ENCODE assay signal across 25 cellular contexts in genomic region chr19:17138937-17139598, GRCh38.
A peak's percentile ranks its signal among the peaks of the same experiment; 100 is the strongest.
DNase-seq lines count a peak whose midpoint lies in the region; ATAC-seq and TF ChIP-seq lines count a peak whose summit lies in the region.
"Had no signal": no experiment of that assay in that cellular context is flagged by ENCODE, and none has a peak within 500 bp of the region (broad histone marks: within the 10 kb centered on the region; RNA-seq: fewer than 3 reads in every experiment).

No MANE protein-coding gene starts in this region.

- TF ChIP-seq POLR2A in gastrocnemius medialis (IDR thresholded peaks at IDR 0.05): no peak

- H3K27ac ChIP-seq in coronary artery: peak overlapping the region; percentile 36 to 50
- H3K27ac ChIP-seq in left lung: peak overlapping the region; percentile 60 to 70
- peak overlapping the region; percentile 57 to 72 (median 62) for H3K27ac ChIP-seq in gastrocnemius medialis
- H3K27ac ChIP-seq: esophagus squamous epithelium, SJCRH30 had no signal

- intact Hi-C loops in left lung (cut with DNase I): no loop called here
- intact Hi-C loops in gastrocnemius medialis (cut with DNase I; ENCODE audit: low total_unique reads): loop anchor here (5.0 kb wide), 1 partner anchor 88 kb away; the partner anchor contains the start of gene OCEL1

- peak; percentile 51 for DNase-seq in NCI-H2029 treated with DMSO at 0.1 percent for 48 hours (lab: John Stamatoyannopoulos, UW)
- DNase-seq in coronary artery (ENCODE audit: low spot score): no peak
- peak in 1 of 2 donors; percentile 73 for DNase-seq in left lung
- DNase-seq in gastrocnemius medialis: peak; percentile 29 to 66
- DNase-seq in NCI-H748 treated with DMSO at 0.1 percent for 48 hours (lab: John Stamatoyannopoulos, UW): no peak
- no peak for DNase-seq in nephron progenitor cell
- no peak for DNase-seq in GM20000 (ENCODE audit: low spot score)
- DNase-seq in SIG-M5 treated with dmso at 0.1 percent for 504 hours (lab: John Stamatoyannopoulos, UW; ENCODE audit: unreplicated experiment): no peak
- DNase-seq: activated CD4-positive, alpha-beta T cell treated with anti-CD3 and anti-CD28 coated beads, Interleukin-2, amount 50 U/mL, for 1 hour; activated CD8-positive, alpha-beta memory T cell treated with anti-CD3 and anti-CD28 coated beads, Interleukin-2, amount 50 U/mL, for 4 hours; activated effector memory CD4-positive, alpha-beta T cell treated with Interleukin-2 at 50 U/mL for 16 hours; CD4-positive, CD25-positive, alpha-beta regulatory T cell; DMS153; effector CD4-positive, alpha-beta T cell; esophagus squamous epithelium; GDM1; NCI-H1105; NCI-H2107; NCI-H526 treated with DMSO at 0.1 percent for 48 hours; OCI-M1; SJCRH30 had no signal

- H3K36me3 ChIP-seq in left lung (peaks cover 0 to 17% of the 10 kb centered on the region in 2 donors), gastrocnemius medialis (no peaks in the 10 kb centered on the region)

- H3K27me3 ChIP-seq in left lung (no peaks in the 10 kb centered on the region), gastrocnemius medialis (no peaks in the 10 kb centered on the region)
- H3K27me3 ChIP-seq: esophagus squamous epithelium, SJCRH30 had no signal

- no peaks in the 10 kb centered on the region for H3K9me3 Mint-ChIP-seq in nephron progenitor cell
- H3K9me3 Mint-ChIP-seq: CD4-positive, CD25-positive, alpha-beta regulatory T cell; central memory CD8-positive, alpha-beta T cell; GM23338; T-helper 1 cell treated with Interleukin-12 subunit alpha and Interleukin-12 subunit beta and Interleukin-4 antibody, amounts not matched to agents 30 μg/mL and 1 μg/mL, for 36 hours had no signal

- peaks cover 9% of the 10 kb centered on the region for H3K36me3 Mint-ChIP-seq in nephron progenitor cell (ENCODE audit: low read depth)

- ATAC-seq in left lung: peak; percentile 69
- peak; percentile 45 to 67 for ATAC-seq in gastrocnemius medialis
- ATAC-seq: GM23338 had no signal

- H3K27ac Mint-ChIP-seq in nephron progenitor cell: no peak overlapping the region
- H3K27ac Mint-ChIP-seq: GM23338; T-helper 1 cell treated with Interleukin-12 subunit alpha and Interleukin-12 subunit beta and Interleukin-4 antibody, amounts not matched to agents 30 μg/mL and 1 μg/mL, for 36 hours had no signal

- peaks cover 28% of the 10 kb centered on the region for H3K4me1 Mint-ChIP-seq in nephron progenitor cell

- peaks cover 3% of the 10 kb centered on the region for H3K27me3 Mint-ChIP-seq in nephron progenitor cell (ENCODE audit: low read depth, poor library complexity)
- H3K27me3 Mint-ChIP-seq: CD4-positive, CD25-positive, alpha-beta regulatory T cell; central memory CD8-positive, alpha-beta T cell had no signal

- H3K4me1 ChIP-seq in left lung (peaks cover 27 to 57% of the 10 kb centered on the region in 2 donors), gastrocnemius medialis (peaks cover 33 to 34% of the 10 kb centered on the region in 2 donors)

- H3K4me3 Mint-ChIP-seq in nephron progenitor cell: no peak overlapping the region
- H3K4me3 Mint-ChIP-seq: CD4-positive, CD25-positive, alpha-beta regulatory T cell; central memory CD8-positive, alpha-beta T cell; GM23338; T-helper 1 cell treated with Interleukin-12 subunit alpha and Interleukin-12 subunit beta and Interleukin-4 antibody, amounts not matched to agents 30 μg/mL and 1 μg/mL, for 36 hours had no signal

- TF ChIP-seq CTCF in coronary artery (IDR thresholded peaks at IDR 0.05) (no peak), left lung (IDR thresholded peaks at IDR 0.05) (no peak), gastrocnemius medialis (IDR thresholded peaks at IDR 0.05 in 4 of 5, conservative IDR thresholded peaks at IDR 0.05 in 1 of 5) (no peak), nephron progenitor cell (IDR thresholded peaks at IDR 0.05) (no peak), GM20000 (IDR thresholded peaks at IDR 0.05; ENCODE audit: extremely low read depth, missing control alignments) (no peak)

- H3K4me3 ChIP-seq in coronary artery: no peak overlapping the region
- no peak overlapping the region for H3K4me3 ChIP-seq in left lung
- no peak overlapping the region for H3K4me3 ChIP-seq in gastrocnemius medialis
- H3K4me3 ChIP-seq: esophagus squamous epithelium, GM23338, mucosa of descending colon, SJCRH30 had no signal

- in situ Hi-C loops in gastrocnemius medialis (cut with MboI; ENCODE audit: low sequenced_read_pairs in 4 of 4): no loop called here

- no peaks in the 10 kb centered on the region for H3K9me3 ChIP-seq in left lung
- H3K9me3 ChIP-seq in gastrocnemius medialis: no peaks in the 10 kb centered on the region
- H3K9me3 ChIP-seq: esophagus squamous epithelium, mucosa of descending colon, SJCRH30 had no signal

Comparison
In these comparisons a context has a peak if more than half of its experiments do, and no peak if none do; other contexts are left out.
1. DNase-seq: peak in NCI-H2029 treated with DMSO at 0.1 percent for 48 hours (single experiment) and gastrocnemius medialis (2 of 2); none in coronary artery (single experiment), NCI-H748 treated with DMSO at 0.1 percent for 48 hours (single experiment), nephron progenitor cell (single experiment), GM20000 (single experiment) and SIG-M5 treated with dmso at 0.1 percent for 504 hours (single experiment).
2. Peak in every context shown above with its lines, with median percentiles within 50 percentile points of each other: H3K27ac ChIP-seq.